ENCODE assay signal across 17 cellular contexts in genomic region chr4:173226401-173226888, GRCh38. TPM values are rescaled to one million over a fixed set of nuclear protein-coding genes. Genes with fewer than 3 reads are reported as not detected.
DNase-seq lines count a peak whose midpoint lies in the region; ATAC-seq and TF ChIP-seq lines count a peak whose summit lies in the region.
"Had no signal": no experiment of that assay in that cellular context is flagged by ENCODE, and none has a peak within 500 bp of the region (broad histone marks: within the 10 kb centered on the region; RNA-seq: fewer than 3 reads in every experiment).

No MANE protein-coding gene starts in this region.

- CTCF ChIA-PET in A673 (lab: Charles Lee) = no interaction called here
- CTCF ChIA-PET in WTC11 (lab: Charles Lee) = no interaction called here

- DNase-seq in A673 (ENCODE audit: low spot score) (no peak), H9 (no peak), WTC11 (ENCODE audit: low spot score) (no peak), mesendoderm (no peak), 8988T (no peak), NCI-H446 treated with DMSO at 0.1 percent for 48 hours (lab: John Stamatoyannopoulos, UW) (no peak)
- no peak for DNase-seq in activated T-cell treated with anti-CD3 and anti-CD28 coated beads, Interleukin-2, amount 50 U/mL, for 4 hours
- DNase-seq: AML-193; CD4-positive, alpha-beta T cell; DMS153; DMS79; GDM1; HCEC 1CT; IMR-90; KBM-7 had no signal

- H3K79me2 ChIP-seq in H9 (ENCODE audit: insufficient read depth, low read length) (peaks cover 13% of the 10 kb centered on the region; the same call in 1 of the 2 replicates), mesendoderm (ENCODE audit: control insufficient read depth, insufficient read depth, low read length) (peaks cover 19% of the 10 kb centered on the region)

- H3K27ac ChIP-seq in A673 (ENCODE audit: low read depth, low read length, poor library complexity, severe bottlenecking) (peak overlapping the region; percentile 45), H9 (ENCODE audit: insufficient read length, low read depth, low read length) (no peak overlapping the region), mesendoderm (ENCODE audit: low read depth, low read length) (no peak overlapping the region)
- H3K27ac ChIP-seq: C4-2B, HL-60 had no signal

- H2BK5ac ChIP-seq in H9 (ENCODE audit: insufficient read length, low read length) (no peak overlapping the region), mesendoderm (ENCODE audit: low read length) (no peak overlapping the region)

- H3K18ac ChIP-seq in H9 (ENCODE audit: insufficient read length, low read depth, low read length) (no peak overlapping the region), mesendoderm (ENCODE audit: low read length) (no peak overlapping the region)

- no peak overlapping the region for H2BK12ac ChIP-seq in H9 (ENCODE audit: insufficient read length, low read depth, low read length)

- peaks cover 6 to 15% (median 8%) of the 10 kb centered on the region in 3 experiments; a peak in 6 of 7 replicates for H3K36me3 Mint-ChIP-seq in H9 (ENCODE audit: insufficient read depth in 1 of 3, low read depth in 3 of 3)
- peaks cover 6% of the 10 kb centered on the region for H3K36me3 Mint-ChIP-seq in WTC11
- peaks cover 9% of the 10 kb centered on the region for H3K36me3 Mint-ChIP-seq in activated T-cell treated with anti-CD3 and anti-CD28 coated beads, Interleukin-2, amount 50 U/mL, for 4 hours (ENCODE audit: insufficient read depth)

- H3K4me1 Mint-ChIP-seq in H9 (peaks cover 26 to 36% of the 10 kb centered on the region in 2 experiments), WTC11 (peaks cover 67% of the 10 kb centered on the region)
- H3K4me1 Mint-ChIP-seq in activated T-cell treated with anti-CD3 and anti-CD28 coated beads, Interleukin-2, amount 50 U/mL, for 4 hours (ENCODE audit: low read depth) = peaks cover 7% of the 10 kb centered on the region

- H3K4me2 ChIP-seq in H9 (ENCODE audit: insufficient read depth, insufficient read length, low read length) (no peak overlapping the region), mesendoderm (ENCODE audit: low read length) (no peak overlapping the region)

- H2BK20ac ChIP-seq in H9 (ENCODE audit: low read depth, low read length, poor library complexity, severe bottlenecking) = no peak overlapping the region

- H2AK5ac ChIP-seq in H9 (ENCODE audit: insufficient read length, low read length) = no peak overlapping the region
- H2AK5ac ChIP-seq in mesendoderm (ENCODE audit: low read length) = no peak overlapping the region

- no peak overlapping the region for H3K4ac ChIP-seq in H9 (ENCODE audit: low read depth, low read length)
- no peak overlapping the region for H3K4ac ChIP-seq in mesendoderm (ENCODE audit: low read depth, low read length)

- no peak overlapping the region for H4K5ac ChIP-seq in H9 (ENCODE audit: insufficient read length, low read depth, low read length)
- H4K5ac ChIP-seq in mesendoderm (ENCODE audit: low read length) = no peak overlapping the region

- H3K27me3 ChIP-seq in A673 (replicated peaks; ENCODE audit: insufficient read depth, low read depth, low read length, poor library complexity) = no peaks in the 10 kb centered on the region
- H3K27me3 ChIP-seq in H9 (ENCODE audit: insufficient read depth, low read length) = no peaks in the 10 kb centered on the region
- H3K27me3 ChIP-seq in mesendoderm (ENCODE audit: insufficient read depth, low read length, poor library complexity) = no peaks in the 10 kb centered on the region

- H3K4me3 Mint-ChIP-seq in H9 (no peak overlapping the region), WTC11 (no peak overlapping the region)
- no peak overlapping the region for H3K4me3 Mint-ChIP-seq in activated T-cell treated with anti-CD3 and anti-CD28 coated beads, Interleukin-2, amount 50 U/mL, for 4 hours
- H3K4me3 Mint-ChIP-seq: CD4-positive, alpha-beta T cell had no signal

- H4K8ac ChIP-seq in H9 (replicated peaks; ENCODE audit: insufficient read length, low read depth, low read length) (no peak overlapping the region), mesendoderm (ENCODE audit: low read depth, low read length) (no peak overlapping the region)

- H3K56ac ChIP-seq in H9 (ENCODE audit: insufficient read length, low read depth, low read length) (no peak overlapping the region), mesendoderm (ENCODE audit: low read length) (peak overlapping the region; percentile 35)

- H3K14ac ChIP-seq in H9 (ENCODE audit: insufficient read depth, low read length) = no peak overlapping the region

- intact Hi-C loops in A673 (cut with micrococcal nuclease; ENCODE audit: unreplicated experiment) = no loop called here

- no CpG with 5 or more reads among the region's 4 CpGs for WGBS in H9 (ENCODE audit: extremely low coverage, insufficient read length, low lambda C conversion rate)
- no CpG with 5 or more reads among the region's 4 CpGs for WGBS in mesendoderm (ENCODE audit: extremely low coverage, insufficient coverage, low lambda C conversion rate)

- no TSS peak for BruUV-seq in A673 (replicated peaks; lab: Mats Ljungman, UMichigan)

- TF ChIP-seq CTCF in A673 (conservative IDR thresholded peaks at IDR 0.05; ENCODE audit: low read depth, low read length) (no peak), H9 (conservative IDR thresholded peaks at IDR 0.05) (no peak), WTC11 (IDR thresholded peaks at IDR 0.05) (no peak)

- H3K9ac ChIP-seq in H9 (ENCODE audit: extremely low read depth, insufficient read length, low read length) = no peak overlapping the region
- H3K9ac ChIP-seq in mesendoderm (ENCODE audit: low read length) = no peak overlapping the region

- no peaks in the 10 kb centered on the region for H3K27me3 Mint-ChIP-seq in H9 (ENCODE audit: low read depth)
- no peaks in the 10 kb centered on the region for H3K27me3 Mint-ChIP-seq in WTC11 (ENCODE audit: low read depth)
- no peaks in the 10 kb centered on the region for H3K27me3 Mint-ChIP-seq in activated T-cell treated with anti-CD3 and anti-CD28 coated beads, Interleukin-2, amount 50 U/mL, for 4 hours (ENCODE audit: low read depth)
- H3K27me3 Mint-ChIP-seq: CD4-positive, alpha-beta T cell had no signal

- H3K4me1 ChIP-seq in A673 (ENCODE audit: insufficient read depth, low read length, poor library complexity, severe bottlenecking) (peaks cover 54% of the 10 kb centered on the region), H9 (ENCODE audit: insufficient read depth, low read length) (peaks cover 3% of the 10 kb centered on the region; the same call in 1 of the 2 replicates), mesendoderm (ENCODE audit: control insufficient read depth, low read depth, low read length) (no peaks in the 10 kb centered on the region)

- H2AFZ ChIP-seq in H9 (ENCODE audit: low read length) = no peak overlapping the region

- H2BK120ac ChIP-seq in H9 (ENCODE audit: low read depth, low read length, poor library complexity, severe bottlenecking) (no peak overlapping the region), mesendoderm (ENCODE audit: low read depth, low read length) (no peak overlapping the region)

- no peaks in the 10 kb centered on the region for H4K20me1 ChIP-seq in H9 (ENCODE audit: control insufficient read depth, insufficient read depth, insufficient read length)

- peak overlapping the region; percentile 47 to 91 (median 71); a peak in 6 of 7 replicates for H3K27ac Mint-ChIP-seq in H9
- peak overlapping the region; percentile 12; the same call in 1 of the 2 replicates for H3K27ac Mint-ChIP-seq in WTC11
- H3K27ac Mint-ChIP-seq: CD4-positive, alpha-beta T cell had no signal

- H3K9me3 ChIP-seq in A673 (ENCODE audit: low read depth, low read length, poor library complexity, severe bottlenecking) (no peaks in the 10 kb centered on the region), H9 (ENCODE audit: control insufficient read depth, low read depth, low read length) (no peaks in the 10 kb centered on the region)

- H3K4me3 ChIP-seq in A673 (ENCODE audit: low read depth, low read length, poor library complexity, severe bottlenecking) (no peak overlapping the region), mesendoderm (ENCODE audit: low read length) (no peak overlapping the region)

- H3K79me1 ChIP-seq in H9 (ENCODE audit: insufficient read depth, low read depth, low read length, poor library complexity, severe bottlenecking) (peaks cover 3% of the 10 kb centered on the region), mesendoderm (ENCODE audit: low read length) (peaks cover 7% of the 10 kb centered on the region)

- no peak overlapping the region for H3T11ph ChIP-seq in H9 (ENCODE audit: low read length)

- no peak overlapping the region for H4K91ac ChIP-seq in H9 (ENCODE audit: insufficient read length, low read depth, low read length)

- H3K36me3 ChIP-seq in A673 (ENCODE audit: insufficient read depth, low read length, poor library complexity, severe bottlenecking) (no peaks in the 10 kb centered on the region), mesendoderm (ENCODE audit: control insufficient read depth, insufficient read depth, low read length) (no peaks in the 10 kb centered on the region)

- no peaks in the 10 kb centered on the region for H3K9me3 Mint-ChIP-seq in H9
- no peaks in the 10 kb centered on the region for H3K9me3 Mint-ChIP-seq in WTC11
- no peaks in the 10 kb centered on the region for H3K9me3 Mint-ChIP-seq in activated T-cell treated with anti-CD3 and anti-CD28 coated beads, Interleukin-2, amount 50 U/mL, for 4 hours
- H3K9me3 Mint-ChIP-seq: CD4-positive, alpha-beta T cell had no signal

- no peaks in the 10 kb centered on the region for H3K23me2 ChIP-seq in H9 (ENCODE audit: insufficient read length, low read depth, low read length, poor library complexity, severe bottlenecking)

- POLR2A ChIA-PET in A673 (lab: Charles Lee; ENCODE audit: low non-redundant PET) = no interaction called here
- POLR2A ChIA-PET in WTC11 (lab: Charles Lee) = no interaction called here

- no peak overlapping the region for H2BK15ac ChIP-seq in H9 (ENCODE audit: low read depth, low read length)
- H2BK15ac ChIP-seq in mesendoderm (replicated peaks; ENCODE audit: low read depth) = no peak overlapping the region

- ATAC-seq in WTC11 = no peak
- ATAC-seq in activated T-cell treated with anti-CD3 and anti-CD28 coated beads, Interleukin-2, amount 50 U/mL, for 4 hours = no peak

- H3K23ac ChIP-seq in H9 (ENCODE audit: insufficient read length, low read depth, low read length) (no peak overlapping the region), mesendoderm (ENCODE audit: low read length) (no peak overlapping the region)

TF ChIP-seq in WTC11, 78 proteins besides CTCF, POLR2A, EP300 and RAD21 (continues in another document):
- TF ChIP-seq RELA (CRISPR knock-in tag; IDR thresholded peaks at IDR 0.05; ENCODE audit: borderline replicate concordance) (no peak), ZNF263 (CRISPR knock-in tag; IDR thresholded peaks at IDR 0.05; ENCODE audit: low read depth) (no peak)

RNA-seq across cellular contexts. Expression of gene GALNT7, which starts 57.8 kb away (rescaled TPM):
- total RNA-seq in A673 (2021) (89.7 and 90.7 TPM in 2 replicates), H9 (2021) (55.3 and 57.3 TPM in 2 replicates), WTC11 (2021) (79.9 to 86.9 TPM (median 82.8 TPM) in 3 replicates)
- polyA plus RNA-seq in mesendoderm (2013, experiment 1 of 2) = 32.2 TPM
- 33.8 TPM for polyA plus RNA-seq in mesendoderm (2013, experiment 2 of 2)
- total RNA-seq in activated T-cell treated with anti-CD3 and anti-CD28 coated beads, Interleukin-2, amount 50 U/mL, for 4 hours = 10 to 100 TPM in 2 of 3 donors, 1 to 10 TPM in 1; 10.0 to 10.3 (median 10.2) TPM
